Comparison of ENCODE assay signal across 22 cellular contexts in the genomic region with DNA sequence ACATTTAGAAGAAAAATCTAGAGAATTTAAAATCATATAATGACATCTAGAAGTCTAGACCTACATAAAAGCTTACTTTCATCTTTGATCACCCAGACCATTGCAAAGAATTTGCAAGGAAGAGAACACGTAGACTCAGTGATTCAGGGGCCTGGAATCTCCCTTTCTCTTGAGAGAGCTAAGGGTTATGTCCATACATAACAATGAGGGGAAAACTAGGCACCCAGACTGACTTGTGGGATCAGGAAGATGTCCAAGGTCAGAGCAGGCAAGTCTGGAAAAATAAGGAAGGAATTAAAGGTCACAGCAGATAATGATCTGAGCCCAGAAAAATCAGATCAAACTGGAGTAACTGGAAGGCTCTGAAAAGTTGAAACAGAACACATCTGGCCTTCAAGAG.
A peak's percentile ranks its signal among the peaks of the same experiment; 100 is the strongest.
DNase-seq lines count a peak whose midpoint lies in the region; ATAC-seq and TF ChIP-seq lines count a peak whose summit lies in the region.
"Had no signal": no experiment of that assay in that cellular context is flagged by ENCODE, and none has a peak within 500 bp of the region (broad histone marks: within the 10 kb centered on the region; RNA-seq: fewer than 3 reads in every experiment).

No MANE protein-coding gene starts in this region.

- no peak overlapping the region for H3K4ac ChIP-seq in mesendoderm (ENCODE audit: low read depth, low read length)

- no CpG with 5 or more reads among the region's 1 CpG for WGBS in mesendoderm (ENCODE audit: extremely low coverage, insufficient coverage, low lambda C conversion rate)
- WGBS in thyroid gland, 2 donors, result 38 to 55% methylated on average over 1 of the region's 1 CpG

- H4K8ac ChIP-seq in mesendoderm (ENCODE audit: low read depth, low read length), result no peak overlapping the region

- H3K9me2 ChIP-seq in PC-3 (replicated peaks; ENCODE audit: low read length), result no peaks in the 10 kb centered on the region

- H3K36me3 ChIP-seq in BJ (ENCODE audit: control insufficient read depth, insufficient read depth, low read length), result no peaks in the 10 kb centered on the region
- H3K36me3 ChIP-seq in NT2/D1 (ENCODE audit: insufficient read depth, insufficient read length, low read length), result no peaks in the 10 kb centered on the region
- H3K36me3 ChIP-seq in mesendoderm (ENCODE audit: control insufficient read depth, insufficient read depth, low read length), result no peaks in the 10 kb centered on the region
- H3K36me3 ChIP-seq in PC-3 (ENCODE audit: low read depth, low read length), result no peaks in the 10 kb centered on the region
- H3K36me3 ChIP-seq in thyroid gland, result no peaks in the 10 kb centered on the region
- H3K36me3 ChIP-seq: esophagus squamous epithelium had no signal

- no peak overlapping the region for H3K56ac ChIP-seq in mesendoderm (ENCODE audit: low read length)

- H2AFZ ChIP-seq in PC-3 (ENCODE audit: low read length), result no peak overlapping the region

- no peak overlapping the region for H2BK15ac ChIP-seq in mesendoderm (replicated peaks; ENCODE audit: low read depth)

- no peak overlapping the region for H4K5ac ChIP-seq in mesendoderm (ENCODE audit: low read length)

- H4K20me1 ChIP-seq in PC-3 (ENCODE audit: low read length), result no peaks in the 10 kb centered on the region

- CTCF ChIA-PET in BJ (lab: Yijun Ruan, JAX), result interaction anchor here (0.9 to 1.0 kb wide), 2 partner anchors 39 to 201 kb away, joined by 3 read pairs; no protein-coding TSS in a partner anchor
- CTCF ChIA-PET in PC-3 (lab: Charles Lee), result no interaction called here

- DNase-seq in BJ (ENCODE audit: low read depth), result peak; percentile 77
- peak; percentile 20 for DNase-seq in NT2/D1 (ENCODE audit: low read depth, low spot score)
- peak; percentile 49 for DNase-seq in dedifferentiated amniotic fluid mesenchymal stem cell (ENCODE audit: extremely low spot score)
- peak; percentile 7 for DNase-seq in mesendoderm
- DNase-seq in PC-3, result no peak
- no peak for DNase-seq in thyroid gland
- DNase-seq in activated CD8-positive, alpha-beta memory T cell treated with anti-CD3 and anti-CD28 coated beads, Interleukin-2, amount 50 U/mL, for 48 hours, result no peak
- DNase-seq in stimulated activated CD4-positive, alpha-beta T cell treated with anti-CD3 and anti-CD28 coated beads, Interleukin-15, amount 100 ng/mL, for 24 hours, result no peak
- DNase-seq: activated CD4-positive, CD25-positive, alpha-beta regulatory T cell; activated CD8-positive, alpha-beta memory T cell treated with anti-CD3 and anti-CD28 coated beads, Interleukin-2, amount 10 ng/mL, durations not matched to agents 7 days and 5 days; activated gamma-delta T cell; anterior cingulate cortex; Caco-2; esophagus squamous epithelium; GDM1; GOT3; Kasumi-1; naive thymus-derived CD4-positive, alpha-beta T cell; NCI-H1436; NCI-H446; SIG-M5; T-helper 17 cell had no signal

- no peak for TF ChIP-seq POLR2A in thyroid gland (IDR thresholded peaks at IDR 0.05)

- no peak overlapping the region for H3K23ac ChIP-seq in mesendoderm (ENCODE audit: low read length)

- H3K27me3 ChIP-seq in BJ (ENCODE audit: control insufficient read depth, insufficient read depth, low read length) (no peaks in the 10 kb centered on the region), NT2/D1 (ENCODE audit: insufficient read depth, insufficient read length) (no peaks in the 10 kb centered on the region), mesendoderm (ENCODE audit: insufficient read depth, low read length, poor library complexity) (no peaks in the 10 kb centered on the region), PC-3 (ENCODE audit: low read length) (no peaks in the 10 kb centered on the region), thyroid gland (no peaks in the 10 kb centered on the region)
- H3K27me3 ChIP-seq: esophagus squamous epithelium had no signal

- H3F3A ChIP-seq in PC-3 (ENCODE audit: low read length, unreplicated experiment), result no peaks in the 10 kb centered on the region

- H3K4me2 ChIP-seq in mesendoderm (ENCODE audit: low read length) (no peak overlapping the region), PC-3 (ENCODE audit: low read length) (no peak overlapping the region)

- no peak overlapping the region for H3K27ac ChIP-seq in mesendoderm (ENCODE audit: low read depth, low read length)
- H3K27ac ChIP-seq in PC-3 (ENCODE audit: low read length), result no peak overlapping the region
- no peak overlapping the region for H3K27ac ChIP-seq in thyroid gland
- H3K27ac ChIP-seq: esophagus squamous epithelium had no signal

- no peak for TF ChIP-seq CTCF in BJ (IDR thresholded peaks at IDR 0.05; ENCODE audit: insufficient read depth, low read depth, low read length)
- TF ChIP-seq CTCF in PC-3 (conservative IDR thresholded peaks at IDR 0.05; ENCODE audit: low read depth, low read length), result no peak
- no peak for TF ChIP-seq CTCF in thyroid gland (IDR thresholded peaks at IDR 0.05)

- H2BK5ac ChIP-seq in mesendoderm (ENCODE audit: low read length), result no peak overlapping the region

- intact Hi-C loops in PC-3 (cut with micrococcal nuclease), result no loop called here
- intact Hi-C loops in thyroid gland (cut with DNase I), result no loop called here

- no peaks in the 10 kb centered on the region for H3K79me1 ChIP-seq in mesendoderm (ENCODE audit: low read length)

- H3K9me3 ChIP-seq in NT2/D1 (ENCODE audit: insufficient read depth, low read length) (no peaks in the 10 kb centered on the region), PC-3 (ENCODE audit: low read length) (no peaks in the 10 kb centered on the region), thyroid gland (no peaks in the 10 kb centered on the region)
- H3K9me3 ChIP-seq: Caco-2, esophagus squamous epithelium had no signal

- POLR2A ChIA-PET in BJ (lab: Charles Lee) (interaction anchor here (0.5 to 1.7 kb wide), 2 partner anchors 17 to 651 kb away, joined by 3 to 5 read pairs; no protein-coding TSS in a partner anchor), PC-3 (lab: Charles Lee; ENCODE audit: unreplicated experiment) (no interaction called here)

- BruUV-seq in PC-3 (replicated peaks; lab: Mats Ljungman, UMichigan), result no TSS peak

- H3K4me3 ChIP-seq in BJ (ENCODE audit: low read depth, low read length) (no peak overlapping the region), NT2/D1 (ENCODE audit: insufficient read length, low read depth) (no peak overlapping the region), mesendoderm (ENCODE audit: low read length) (no peak overlapping the region), PC-3 (ENCODE audit: low read length) (no peak overlapping the region), thyroid gland (replicated peaks in 1 of 3) (no peak overlapping the region)
- H3K4me3 ChIP-seq: esophagus squamous epithelium had no signal

- H3K9ac ChIP-seq in NT2/D1 (ENCODE audit: insufficient read length, low read depth) (no peak overlapping the region), mesendoderm (ENCODE audit: low read length) (no peak overlapping the region), PC-3 (ENCODE audit: low read length) (no peak overlapping the region)

- no peak overlapping the region for H2AK5ac ChIP-seq in mesendoderm (ENCODE audit: low read length)

- no peak overlapping the region for H2BK120ac ChIP-seq in mesendoderm (ENCODE audit: low read depth, low read length)

- ATAC-seq in PC-3, result no peak
- ATAC-seq: activated CD8-positive, alpha-beta memory T cell treated with anti-CD3 and anti-CD28 coated beads, Interleukin-2, amount 10 ng/mL, durations not matched to agents 7 days and 5 days; naive thymus-derived CD4-positive, alpha-beta T cell; T-helper 17 cell had no signal

- H3K18ac ChIP-seq in mesendoderm (ENCODE audit: low read length), result no peak overlapping the region

- H3K79me2 ChIP-seq in mesendoderm (ENCODE audit: control insufficient read depth, insufficient read depth, low read length), result no peaks in the 10 kb centered on the region
- no peaks in the 10 kb centered on the region for H3K79me2 ChIP-seq in PC-3 (ENCODE audit: low read length)

- H3K4me1 ChIP-seq in NT2/D1 (ENCODE audit: insufficient read depth, insufficient read length) (no peaks in the 10 kb centered on the region), mesendoderm (ENCODE audit: control insufficient read depth, low read depth, low read length) (no peaks in the 10 kb centered on the region), PC-3 (ENCODE audit: insufficient read depth, low read length) (no peaks in the 10 kb centered on the region), thyroid gland (no peaks in the 10 kb centered on the region)
- H3K4me1 ChIP-seq: Caco-2, esophagus squamous epithelium had no signal

Comparison
In these comparisons a context has a peak if more than half of its experiments do, and no peak if none do; other contexts are left out.
1. DNase-seq: peak in BJ (single experiment), NT2/D1 (single experiment), dedifferentiated amniotic fluid mesenchymal stem cell (single experiment) and mesendoderm (single experiment); none in PC-3 (single experiment), thyroid gland (0 of 2), activated CD8-positive, alpha-beta memory T cell treated with anti-CD3 and anti-CD28 coated beads, Interleukin-2, amount 50 U/mL, for 48 hours (single experiment) and stimulated activated CD4-positive, alpha-beta T cell treated with anti-CD3 and anti-CD28 coated beads, Interleukin-15, amount 100 ng/mL, for 24 hours (single experiment).